In genomic region chr2:233919938-233920337, GRCh38 we compare ENCODE assay signal across 14 cellular contexts. TPM values are rescaled to one million over a fixed set of nuclear protein-coding genes. Genes with fewer than 3 reads are reported as not detected.
DNase-seq lines count a peak whose midpoint lies in the region; ATAC-seq lines count a peak whose summit lies in the region.
"Had no signal": no experiment of that assay in that cellular context is flagged by ENCODE, and none has a peak within 500 bp of the region (broad histone marks: within the 10 kb centered on the region; RNA-seq: fewer than 3 reads in every experiment).

No MANE protein-coding gene starts in this region.

- peaks cover 10% of the 10 kb centered on the region for H3K4me1 Mint-ChIP-seq in activated T-cell treated with anti-CD3 and anti-CD28 coated beads, Interleukin-2, amount 50 U/mL, for 72 hours (ENCODE audit: low read depth)
- H3K4me1 Mint-ChIP-seq in activated T-cell treated with anti-CD3 and anti-CD28 coated beads, Interleukin-2, amount 50 U/mL, for 24 hours (ENCODE audit: low read depth): peaks cover 9% of the 10 kb centered on the region
- H3K4me1 Mint-ChIP-seq in central memory CD8-positive, alpha-beta T cell: peaks cover 7% of the 10 kb centered on the region
- H3K4me1 Mint-ChIP-seq in stimulated activated effector memory CD8-positive, alpha-beta T cell treated with anti-CD3 and anti-CD28 coated beads, Interleukin-12 subunit alpha, Interleukin-12 subunit beta, amount 100 ng/mL, for 72 hours: peaks cover 8% of the 10 kb centered on the region
- H3K4me1 Mint-ChIP-seq: naive B cell had no signal

- no peak overlapping the region for H3K14ac ChIP-seq in trophoblast cell (ENCODE audit: low read length)

- no peaks in the 10 kb centered on the region for H3K4me1 ChIP-seq in trophoblast cell (ENCODE audit: control insufficient read depth in 1 of 2, insufficient read depth in 2 of 2, low read length in 2 of 2)
- no peaks in the 10 kb centered on the region for H3K4me1 ChIP-seq in effector memory CD4-positive, alpha-beta T cell (ENCODE audit: control insufficient read depth, insufficient read depth, low read length, poor library complexity, severe bottlenecking)

- H3K27me3 Mint-ChIP-seq in activated T-cell treated with anti-CD3 and anti-CD28 coated beads, Interleukin-2, amount 50 U/mL, for 72 hours (ENCODE audit: low read depth): peaks cover 44% of the 10 kb centered on the region
- H3K27me3 Mint-ChIP-seq in activated T-cell treated with anti-CD3 and anti-CD28 coated beads, Interleukin-2, amount 50 U/mL, for 24 hours: peaks cover 35% of the 10 kb centered on the region
- peaks cover 56% of the 10 kb centered on the region for H3K27me3 Mint-ChIP-seq in central memory CD8-positive, alpha-beta T cell

- H3K36me3 ChIP-seq in trophoblast cell (ENCODE audit: control insufficient read depth in 1 of 2, insufficient read depth in 2 of 2, low read length in 2 of 2): no peaks in the 10 kb centered on the region
- H3K36me3 ChIP-seq in effector memory CD4-positive, alpha-beta T cell (ENCODE audit: control insufficient read depth, insufficient read depth, low read length): no peaks in the 10 kb centered on the region

- H3K18ac ChIP-seq in trophoblast cell (ENCODE audit: low read length): no peak overlapping the region

- H3K9ac ChIP-seq in trophoblast cell (ENCODE audit: low read length): no peak overlapping the region

- no peak overlapping the region for H4K91ac ChIP-seq in trophoblast cell (ENCODE audit: low read depth, low read length)

- no peaks in the 10 kb centered on the region for H3K79me2 ChIP-seq in trophoblast cell (ENCODE audit: control insufficient read depth, insufficient read depth, low read length, poor library complexity)

- H4K12ac ChIP-seq in trophoblast cell (ENCODE audit: low read depth, low read length): no peak overlapping the region

- H3K4ac ChIP-seq in trophoblast cell (ENCODE audit: low read depth, low read length): no peak overlapping the region

- no peaks in the 10 kb centered on the region for H3K27me3 ChIP-seq in trophoblast cell (ENCODE audit: insufficient read depth, low read length)
- H3K27me3 ChIP-seq in effector memory CD4-positive, alpha-beta T cell (replicated peaks; ENCODE audit: control insufficient read depth, insufficient read depth, low read length, poor library complexity, severe bottlenecking): no peaks in the 10 kb centered on the region

- no peak overlapping the region for H4K8ac ChIP-seq in trophoblast cell (ENCODE audit: low read depth, low read length)

- no peak overlapping the region for H2BK120ac ChIP-seq in trophoblast cell (ENCODE audit: insufficient read depth, low read length, poor library complexity)

- H3K27ac Mint-ChIP-seq in activated T-cell treated with anti-CD3 and anti-CD28 coated beads, Interleukin-2, amount 50 U/mL, for 72 hours: no peak overlapping the region
- no peak overlapping the region for H3K27ac Mint-ChIP-seq in activated T-cell treated with anti-CD3 and anti-CD28 coated beads, Interleukin-2, amount 50 U/mL, for 24 hours
- H3K27ac Mint-ChIP-seq in central memory CD8-positive, alpha-beta T cell (ENCODE audit: low read depth): no peak overlapping the region
- H3K27ac Mint-ChIP-seq in stimulated activated effector memory CD8-positive, alpha-beta T cell treated with anti-CD3 and anti-CD28 coated beads, Interleukin-12 subunit alpha, Interleukin-12 subunit beta, amount 100 ng/mL, for 72 hours: no peak overlapping the region
- H3K27ac Mint-ChIP-seq: type B pancreatic cell had no signal

- no peak overlapping the region for H3K27ac ChIP-seq in trophoblast cell (ENCODE audit: low read depth, low read length)
- no peak overlapping the region for H3K27ac ChIP-seq in effector memory CD4-positive, alpha-beta T cell (ENCODE audit: insufficient read depth, low read length, poor library complexity, severe bottlenecking)

- H3K23ac ChIP-seq in trophoblast cell (ENCODE audit: low read length): no peak overlapping the region

- H2AK5ac ChIP-seq in trophoblast cell (ENCODE audit: low read length): no peak overlapping the region

- no peak overlapping the region for H3K4me3 ChIP-seq in trophoblast cell (ENCODE audit: low read depth, low read length)
- no peak overlapping the region for H3K4me3 ChIP-seq in effector memory CD4-positive, alpha-beta T cell (ENCODE audit: insufficient read depth, low read depth, low read length, poor library complexity, severe bottlenecking)

- H3K36me3 Mint-ChIP-seq in activated T-cell treated with anti-CD3 and anti-CD28 coated beads, Interleukin-2, amount 50 U/mL, for 72 hours (ENCODE audit: insufficient read depth in 2 of 2): no peaks in the 10 kb centered on the region
- H3K36me3 Mint-ChIP-seq in activated T-cell treated with anti-CD3 and anti-CD28 coated beads, Interleukin-2, amount 50 U/mL, for 24 hours (ENCODE audit: low read depth): no peaks in the 10 kb centered on the region
- no peaks in the 10 kb centered on the region for H3K36me3 Mint-ChIP-seq in central memory CD8-positive, alpha-beta T cell (ENCODE audit: insufficient read depth)
- H3K36me3 Mint-ChIP-seq in stimulated activated effector memory CD8-positive, alpha-beta T cell treated with anti-CD3 and anti-CD28 coated beads, Interleukin-12 subunit alpha, Interleukin-12 subunit beta, amount 100 ng/mL, for 72 hours: no peaks in the 10 kb centered on the region
- H3K36me3 Mint-ChIP-seq: naive B cell, type B pancreatic cell had no signal

- no peaks in the 10 kb centered on the region for H3K9me3 Mint-ChIP-seq in activated T-cell treated with anti-CD3 and anti-CD28 coated beads, Interleukin-2, amount 50 U/mL, for 72 hours
- H3K9me3 Mint-ChIP-seq in activated T-cell treated with anti-CD3 and anti-CD28 coated beads, Interleukin-2, amount 50 U/mL, for 24 hours: no peaks in the 10 kb centered on the region
- H3K9me3 Mint-ChIP-seq in central memory CD8-positive, alpha-beta T cell: no peaks in the 10 kb centered on the region
- H3K9me3 Mint-ChIP-seq in stimulated activated effector memory CD8-positive, alpha-beta T cell treated with anti-CD3 and anti-CD28 coated beads, Interleukin-12 subunit alpha, Interleukin-12 subunit beta, amount 100 ng/mL, for 72 hours: no peaks in the 10 kb centered on the region
- H3K9me3 Mint-ChIP-seq: naive B cell, type B pancreatic cell had no signal

- no peak overlapping the region for H3K4me3 Mint-ChIP-seq in activated T-cell treated with anti-CD3 and anti-CD28 coated beads, Interleukin-2, amount 50 U/mL, for 72 hours
- no peak overlapping the region for H3K4me3 Mint-ChIP-seq in activated T-cell treated with anti-CD3 and anti-CD28 coated beads, Interleukin-2, amount 50 U/mL, for 24 hours
- H3K4me3 Mint-ChIP-seq in central memory CD8-positive, alpha-beta T cell: no peak overlapping the region
- H3K4me3 Mint-ChIP-seq in stimulated activated effector memory CD8-positive, alpha-beta T cell treated with anti-CD3 and anti-CD28 coated beads, Interleukin-12 subunit alpha, Interleukin-12 subunit beta, amount 100 ng/mL, for 72 hours: no peak overlapping the region
- H3K4me3 Mint-ChIP-seq: naive B cell, type B pancreatic cell had no signal

- no peak overlapping the region for H2BK5ac ChIP-seq in trophoblast cell (ENCODE audit: low read depth, low read length, poor library complexity)

- H2BK12ac ChIP-seq in trophoblast cell (ENCODE audit: low read length): no peak overlapping the region

- no peaks in the 10 kb centered on the region for H3K9me3 ChIP-seq in trophoblast cell (ENCODE audit: insufficient read depth, low read depth, low read length)
- H3K9me3 ChIP-seq in effector memory CD4-positive, alpha-beta T cell (ENCODE audit: control insufficient read depth, low read length): no peaks in the 10 kb centered on the region

- WGBS in trophoblast cell (ENCODE audit: extremely low coverage, insufficient coverage, insufficient read length): no CpG with 5 or more reads among the region's 3 CpGs

- H2AFZ ChIP-seq in trophoblast cell (ENCODE audit: insufficient read depth, low read length, poor library complexity): no peak overlapping the region

- ATAC-seq in activated T-cell treated with anti-CD3 and anti-CD28 coated beads, Interleukin-2, amount 50 U/mL, for 72 hours (replicated peaks in 1 of 2): peak; percentile 72 to 79
- ATAC-seq in central memory CD8-positive, alpha-beta T cell (replicated peaks; ENCODE audit: extremely low read depth, poor library complexity, severe bottlenecking): peak; percentile 32
- ATAC-seq in stimulated activated effector memory CD8-positive, alpha-beta T cell treated with anti-CD3 and anti-CD28 coated beads, Interleukin-12 subunit alpha, Interleukin-12 subunit beta, amount 100 ng/mL, for 72 hours: peak; percentile 95

- H3K79me1 ChIP-seq in trophoblast cell (ENCODE audit: low read length): no peaks in the 10 kb centered on the region

- peak in 1 of 2 donors; percentile 15 for DNase-seq in activated T-cell treated with anti-CD3 and anti-CD28 coated beads, Interleukin-2, amount 50 U/mL, for 72 hours
- DNase-seq in activated T-cell treated with anti-CD3 and anti-CD28 coated beads, Interleukin-2, amount 50 U/mL, for 24 hours: no peak
- DNase-seq in NOMO-1 (lab: John Stamatoyannopoulos, UW; ENCODE audit: unreplicated experiment in 2 of 2) (peak; percentile 7 to 21), AG08396 (ENCODE audit: low spot score) (no peak), trophoblast cell (no peak)
- DNase-seq in central memory CD8-positive, alpha-beta T cell (ENCODE audit: low spot score in 2 of 2): no peak
- no peak for DNase-seq in stimulated activated effector memory CD8-positive, alpha-beta T cell treated with anti-CD3 and anti-CD28 coated beads, Interleukin-12 subunit alpha, Interleukin-12 subunit beta, amount 100 ng/mL, for 72 hours (ENCODE audit: low spot score in 2 of 2)
- DNase-seq in effector memory CD4-positive, alpha-beta T cell: no peak
- DNase-seq: DMS79 treated with DMSO at 0.1 percent for 48 hours, naive B cell, NCI-H2227 treated with DMSO at 0.1 percent for 48 hours had no signal

- H3K4me2 ChIP-seq in trophoblast cell (ENCODE audit: low read length): no peak overlapping the region

RNA-seq across cellular contexts. Expression of gene TRPM8, which starts 2.8 kb away (rescaled TPM):
- not detected for total RNA-seq in activated T-cell treated with anti-CD3 and anti-CD28 coated beads, Interleukin-2, amount 50 U/mL, for 72 hours
- polyA plus RNA-seq in trophoblast cell (2013): 0.01 TPM in 1 of 2 replicates, not detected in the other
- total RNA-seq: glomerular endothelial cell, skeletal muscle tissue had no signal

Comparison
In these comparisons a context has a peak if more than half of its experiments do, and no peak if none do; other contexts are left out.
1. ATAC-seq: peak in every context shown above with its lines; median percentile 95 in stimulated activated effector memory CD8-positive, alpha-beta T cell treated with anti-CD3 and anti-CD28 coated beads, Interleukin-12 subunit alpha, Interleukin-12 subunit beta, amount 100 ng/mL, for 72 hours; 76 in activated T-cell treated with anti-CD3 and anti-CD28 coated beads, Interleukin-2, amount 50 U/mL, for 72 hours; 32 in central memory CD8-positive, alpha-beta T cell.
2. DNase-seq: peak in NOMO-1 (2 of 2); none in activated T-cell treated with anti-CD3 and anti-CD28 coated beads, Interleukin-2, amount 50 U/mL, for 24 hours (single experiment), central memory CD8-positive, alpha-beta T cell (0 of 2), stimulated activated effector memory CD8-positive, alpha-beta T cell treated with anti-CD3 and anti-CD28 coated beads, Interleukin-12 subunit alpha, Interleukin-12 subunit beta, amount 100 ng/mL, for 72 hours (0 of 2), AG08396 (single experiment), trophoblast cell (0 of 2) and effector memory CD4-positive, alpha-beta T cell (0 of 3).